Comparison of ENCODE assay signal across 21 cellular contexts in the genomic region with DNA sequence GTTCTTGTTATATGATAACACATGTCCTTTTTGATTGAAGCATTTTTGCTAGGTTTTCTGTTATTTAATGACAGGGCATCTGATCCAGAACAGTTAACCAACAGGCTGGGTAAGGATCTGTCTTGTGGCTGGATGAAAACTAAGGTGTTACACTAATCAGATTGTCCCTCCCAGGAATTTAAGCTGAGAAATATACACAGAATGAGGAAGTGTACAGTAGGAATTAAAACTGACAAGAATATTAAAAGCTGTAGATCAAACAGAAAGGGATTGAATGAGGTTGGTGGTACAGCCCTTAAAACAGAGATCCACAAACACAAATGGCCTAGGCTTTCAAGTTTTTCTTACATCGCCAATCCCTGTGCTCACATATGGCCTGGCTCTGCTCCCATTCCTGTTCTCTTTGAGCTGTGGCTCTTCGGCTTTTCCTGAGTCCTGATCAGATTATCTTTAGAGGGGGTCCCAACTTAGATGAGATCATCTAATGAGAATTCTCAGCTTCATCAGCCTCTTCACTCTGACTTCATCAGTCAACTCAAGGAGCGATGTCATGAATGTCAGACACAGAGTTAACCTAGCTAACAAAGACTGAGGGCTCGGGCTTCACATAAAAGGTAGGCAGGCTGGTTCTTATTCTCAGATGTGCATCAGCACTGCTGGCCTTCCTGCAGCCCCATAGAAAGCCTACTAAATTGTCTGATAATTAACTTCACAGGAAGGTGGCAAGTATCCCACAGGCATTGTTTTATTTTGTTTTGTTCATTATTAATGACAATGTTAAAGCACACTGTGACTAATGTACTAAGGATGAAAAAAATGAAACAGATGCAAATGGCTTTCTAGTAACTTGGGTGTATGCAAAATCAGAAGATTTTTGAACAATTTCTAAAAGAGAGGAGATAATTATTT. TPM values are rescaled to one million over a fixed set of nuclear protein-coding genes. Genes with fewer than 3 reads are reported as not detected.
DNase-seq lines count a peak whose midpoint lies in the region; ATAC-seq, FAIRE-seq and TF ChIP-seq lines count a peak whose summit lies in the region.
"Had no signal": no experiment of that assay in that cellular context is flagged by ENCODE, and none has a peak within 500 bp of the region (broad histone marks: within the 10 kb centered on the region; RNA-seq: fewer than 3 reads in every experiment).

No MANE protein-coding gene starts in this region.

- H3F3A ChIP-seq in SK-N-SH (replicated peaks; ENCODE audit: insufficient read depth): peaks cover 5% of the 10 kb centered on the region

- H3K36me3 Mint-ChIP-seq in endodermal cell (ENCODE audit: low read depth): peaks cover 28% of the 10 kb centered on the region

- H3K36me3 ChIP-seq in SK-N-SH (replicated peaks in 1 of 2; ENCODE audit: control insufficient read depth in 1 of 2, insufficient read depth in 2 of 2, low read length in 1 of 2) (peaks cover 23 to 46% of the 10 kb centered on the region in 2 experiments), endodermal cell (ENCODE audit: control insufficient read depth, insufficient read depth, low read length) (no peaks in the 10 kb centered on the region), subcutaneous abdominal adipose tissue (ENCODE audit: control insufficient read depth in 5 of 5, insufficient read depth in 5 of 5, low read length in 5 of 5) (peaks cover 33 to 68% (median 48%) of the 10 kb centered on the region in 5 donors)
- H3K36me3 ChIP-seq: cardiac muscle cell, left ventricle myocardium inferior had no signal

- H3K9me3 Mint-ChIP-seq in endodermal cell: no peaks in the 10 kb centered on the region
- H3K9me3 Mint-ChIP-seq: activated CD4-positive, alpha-beta T cell treated with anti-CD3 and anti-CD28 coated beads, Interleukin-2, amount 10 ng/mL, durations not matched to agents 24 days and 14 days; activated naive CD8-positive, alpha-beta T cell treated with anti-CD3 and anti-CD28 coated beads, Interleukin-2, amount 50 U/mL, for 24 hours had no signal

- H3K4me1 ChIP-seq in SK-N-SH (ENCODE audit: control insufficient read depth in 1 of 2, insufficient read depth in 2 of 2, low read depth in 1 of 2, low read length in 1 of 2): peaks cover 0 to 6% of the 10 kb centered on the region in 2 experiments; a peak in 2 of 4 replicates
- no peaks in the 10 kb centered on the region for H3K4me1 ChIP-seq in endodermal cell (ENCODE audit: control insufficient read depth, insufficient read depth, low read length)
- peaks cover 7 to 75% (median 51%) of the 10 kb centered on the region in 5 donors for H3K4me1 ChIP-seq in subcutaneous abdominal adipose tissue (ENCODE audit: control insufficient read depth in 5 of 5, insufficient read depth in 5 of 5, low read length in 5 of 5)
- H3K4me1 ChIP-seq: left ventricle myocardium inferior had no signal

- H3K27ac ChIP-seq in HL-60 (replicated peaks): peak overlapping the region; percentile 10; the same call in 1 of the 2 replicates
- H3K27ac ChIP-seq in SK-N-SH (ENCODE audit: low read depth in 2 of 2, low read length in 1 of 2): peak overlapping the region; percentile 17 to 28; a peak in 3 of 4 replicates
- H3K27ac ChIP-seq in endodermal cell (ENCODE audit: low read depth, low read length): no peak overlapping the region
- H3K27ac ChIP-seq in subcutaneous abdominal adipose tissue (ENCODE audit: low read depth, low read length): peak overlapping the region; percentile 63
- H3K27ac ChIP-seq: cardiac muscle cell, KMS-11, left ventricle myocardium inferior, thoracic aorta had no signal

- POLR2A ChIA-PET in SK-N-SH (lab: Yijun Ruan, JAX): no interaction called here

- TF ChIP-seq CTCF in HL-60 (IDR thresholded peaks at IDR 0.05; ENCODE audit: insufficient read depth, low read length): no peak
- TF ChIP-seq CTCF in SK-N-SH (IDR thresholded peaks at IDR 0.05): no peak
- TF ChIP-seq CTCF in endodermal cell (conservative IDR thresholded peaks at IDR 0.05): no peak

- no peak for TF ChIP-seq EP300 in SK-N-SH (IDR thresholded peaks at IDR 0.05; ENCODE audit: borderline replicate concordance in 1 of 2, low read depth in 1 of 2, low read length in 1 of 2)

- H3K27me3 Mint-ChIP-seq in endodermal cell (ENCODE audit: insufficient read depth): no peaks in the 10 kb centered on the region

- H3K27me3 ChIP-seq in HL-60 (ENCODE audit: insufficient read depth, poor library complexity, severe bottlenecking) (no peaks in the 10 kb centered on the region), SK-N-SH (ENCODE audit: insufficient read depth) (no peaks in the 10 kb centered on the region), endodermal cell (ENCODE audit: control insufficient read depth, insufficient read depth, low read length, poor library complexity, severe bottlenecking) (no peaks in the 10 kb centered on the region), subcutaneous abdominal adipose tissue (ENCODE audit: control insufficient read depth in 5 of 5, insufficient read depth in 4 of 5, low read length in 5 of 5) (no peaks in the 10 kb centered on the region)
- H3K27me3 ChIP-seq: cardiac muscle cell, esophagus squamous epithelium had no signal

- no peaks in the 10 kb centered on the region for H3K9me2 ChIP-seq in SK-N-SH

- H3K9ac ChIP-seq in SK-N-SH (no peak overlapping the region), endodermal cell (ENCODE audit: extremely low read depth, low read length, poor library complexity, severe bottlenecking) (no peak overlapping the region), subcutaneous abdominal adipose tissue (ENCODE audit: low read length in 5 of 5) (no peak overlapping the region)
- H3K9ac ChIP-seq: KMS-11 had no signal

- WGBS in SK-N-SH (ENCODE audit: low lambda C conversion rate): 77% methylated on average over 4 of the region's 4 CpGs
- WGBS in endodermal cell (ENCODE audit: insufficient coverage in 1 of 2, insufficient read length in 1 of 2), 2 experiments: 85 to 92% methylated on average over 4 of the region's 4 CpGs

- H3K4me2 ChIP-seq in SK-N-SH: no peak overlapping the region
- H3K4me2 ChIP-seq: KMS-11 had no signal

- TF ChIP-seq RAD21 in SK-N-SH (IDR thresholded peaks at IDR 0.05; ENCODE audit: low read length): no peak

- H3K4me3 Mint-ChIP-seq in endodermal cell: no peak overlapping the region
- H3K4me3 Mint-ChIP-seq: activated CD4-positive, alpha-beta T cell treated with anti-CD3 and anti-CD28 coated beads, Interleukin-2, amount 10 ng/mL, durations not matched to agents 24 days and 14 days; activated naive CD8-positive, alpha-beta T cell treated with anti-CD3 and anti-CD28 coated beads, Interleukin-2, amount 50 U/mL, for 24 hours had no signal

- DNase-seq in HL-60 (ENCODE audit: low read depth in 1 of 2, low spot score in 1 of 2) (no peak), SK-N-SH (no peak), endodermal cell (no peak), urothelium cell line (ENCODE audit: low spot score) (no peak)
- no peak for DNase-seq in activated CD4-positive, alpha-beta T cell treated with anti-CD3 and anti-CD28 coated beads for 48 hours
- DNase-seq: activated CD4-positive, alpha-beta T cell treated with anti-CD3 and anti-CD28 coated beads, Interleukin-2, amount 10 ng/mL, durations not matched to agents 24 days and 14 days; activated naive CD8-positive, alpha-beta T cell treated with anti-CD3 and anti-CD28 coated beads, Interleukin-2, amount 50 U/mL, for 24 hours; Caco-2; esophagus squamous epithelium; left ventricle myocardium inferior; NCI-H1105 treated with DMSO at 0.1 percent for 48 hours; NCI-H69; PC-3; right cardiac atrium; T1000 had no signal

- ATAC-seq in HG03108 (IDR thresholded peaks at IDR 0.05; ENCODE audit: unreplicated experiment): no peak
- ATAC-seq: activated naive CD8-positive, alpha-beta T cell treated with anti-CD3 and anti-CD28 coated beads, Interleukin-2, amount 50 U/mL, for 24 hours; PC-3; right cardiac atrium had no signal

- H3K27ac Mint-ChIP-seq in endodermal cell: peak overlapping the region; percentile 70
- H3K27ac Mint-ChIP-seq: activated CD4-positive, alpha-beta T cell treated with anti-CD3 and anti-CD28 coated beads, Interleukin-2, amount 10 ng/mL, durations not matched to agents 24 days and 14 days; activated naive CD8-positive, alpha-beta T cell treated with anti-CD3 and anti-CD28 coated beads, Interleukin-2, amount 50 U/mL, for 24 hours had no signal

- no peak overlapping the region for H2AFZ ChIP-seq in SK-N-SH (ENCODE audit: low read depth)

- no peaks in the 10 kb centered on the region for H4K20me1 ChIP-seq in SK-N-SH (ENCODE audit: insufficient read depth)

- H3K4me3 ChIP-seq in HL-60 (replicated peaks; ENCODE audit: insufficient read depth, low read length) (no peak overlapping the region), SK-N-SH (ENCODE audit: low read depth in 2 of 2, low read length in 1 of 2) (no peak overlapping the region; a peak in 1 of 4 replicates), endodermal cell (ENCODE audit: low read length) (no peak overlapping the region), subcutaneous abdominal adipose tissue (ENCODE audit: low read depth in 1 of 5, low read length in 5 of 5) (no peak overlapping the region)
- H3K4me3 ChIP-seq: cardiac muscle cell, esophagus squamous epithelium, left ventricle myocardium inferior, thoracic aorta had no signal

- no peaks in the 10 kb centered on the region for H3K79me2 ChIP-seq in SK-N-SH (ENCODE audit: insufficient read depth)

- peaks cover 12% of the 10 kb centered on the region for H3K4me1 Mint-ChIP-seq in endodermal cell
- H3K4me1 Mint-ChIP-seq: activated naive CD8-positive, alpha-beta T cell treated with anti-CD3 and anti-CD28 coated beads, Interleukin-2, amount 50 U/mL, for 24 hours had no signal

- no peak for FAIRE-seq in urothelium cell line (lab: Jason Lieb, UNC)
- FAIRE-seq: GM18507 had no signal

- H3K9me3 ChIP-seq in SK-N-SH: no peaks in the 10 kb centered on the region
- H3K9me3 ChIP-seq in endodermal cell (ENCODE audit: control insufficient read depth, low read length): no peaks in the 10 kb centered on the region
- H3K9me3 ChIP-seq in subcutaneous abdominal adipose tissue (ENCODE audit: control insufficient read depth in 5 of 5, low read length in 5 of 5): no peaks in the 10 kb centered on the region
- H3K9me3 ChIP-seq: Caco-2, esophagus squamous epithelium, left ventricle myocardium inferior, thoracic aorta had no signal

- CTCF ChIA-PET in SK-N-SH (lab: Yijun Ruan, JAX): interaction anchor here (1.7 to 2.8 kb wide), 2 partner anchors 12 to 22 kb away, joined by 4 to 8 read pairs; a partner anchor contains a TSS

TF ChIP-seq in SK-N-SH, 30 proteins besides CTCF, POLR2A, EP300 and RAD21 (continues in another document):
- TF ChIP-seq RFX5 (IDR thresholded peaks at IDR 0.05; ENCODE audit: low read length): no peak
- no peak for TF ChIP-seq SMC3 (IDR thresholded peaks at IDR 0.05; ENCODE audit: low read depth, low read length)

RNA-seq across cellular contexts. Expression of a gene that starts 11.4 kb away (rescaled TPM):
- 60.2 and 66.4 TPM in 2 replicates for polyA plus RNA-seq in SK-N-SH (2012; rRNA removed)
- 62.8 and 70.4 TPM in 2 replicates for polyA plus RNA-seq in SK-N-SH (2012; cell fraction: cytosol; rRNA removed)
- 48.1 and 72.3 TPM in 2 replicates for polyA plus RNA-seq in SK-N-SH (2012; cell fraction: nucleus; rRNA removed)
- total RNA-seq in endodermal cell: 10 to 100 TPM; 38.1 to 41.5 TPM
- polyA plus RNA-seq in endodermal cell (2013, experiment 1 of 2): 25.3 TPM
- polyA plus RNA-seq in endodermal cell (2013, experiment 2 of 2): 24.2 TPM
